11 cellular contexts compared by ENCODE assay signal in genomic region chr22:39282642-39283311, GRCh38. TPM values are rescaled to one million over a fixed set of nuclear protein-coding genes. Genes with fewer than 3 reads are reported as not detected.
DNase-seq lines count a peak whose midpoint lies in the region; ATAC-seq, FAIRE-seq and TF ChIP-seq lines count a peak whose summit lies in the region.
"Had no signal": no experiment of that assay in that cellular context is flagged by ENCODE, and none has a peak within 500 bp of the region (broad histone marks: within the 10 kb centered on the region; RNA-seq: fewer than 3 reads in every experiment).

No MANE protein-coding gene starts in this region.

- H3K27me3 ChIP-seq in body of pancreas (no peaks in the 10 kb centered on the region), keratinocyte (ENCODE audit: control insufficient read depth, extremely low read depth, insufficient read depth, low read length) (no peaks in the 10 kb centered on the region), skeletal muscle satellite cell (ENCODE audit: control insufficient read depth, insufficient read depth, low read length) (no peaks in the 10 kb centered on the region)

- no peaks in the 10 kb centered on the region for H3K9me1 ChIP-seq in keratinocyte (ENCODE audit: control insufficient read depth, extremely low read depth, insufficient read depth, low read length)

- 78 to 91% methylated on average over 6 to 9 of the region's 9 CpGs for WGBS in body of pancreas, 2 donors

- intact Hi-C loops in body of pancreas (cut with DNase I): no loop called here

- peaks cover 4% of the 10 kb centered on the region; the same call in 1 of the 2 replicates for H3K36me3 Mint-ChIP-seq in HFFc6 (ENCODE audit: low read depth)

- no peak for FAIRE-seq in keratinocyte (lab: Jason Lieb, UNC)

- H3K9ac ChIP-seq in keratinocyte (ENCODE audit: control insufficient read depth, extremely low read depth, insufficient read depth, low read length): peak overlapping the region; percentile 18
- peak overlapping the region; percentile 71 for H3K9ac ChIP-seq in skeletal muscle satellite cell (ENCODE audit: low read depth, low read length)

- H3K4me1 ChIP-seq in body of pancreas: peaks cover 4% of the 10 kb centered on the region
- peaks cover 26% of the 10 kb centered on the region for H3K4me1 ChIP-seq in keratinocyte (ENCODE audit: control insufficient read depth, extremely low read depth, insufficient read depth, low read length)
- peaks cover 36% of the 10 kb centered on the region for H3K4me1 ChIP-seq in skeletal muscle satellite cell (ENCODE audit: control insufficient read depth, insufficient read depth, low read length)

- peak overlapping the region; percentile 69 for H3K27ac Mint-ChIP-seq in HFFc6
- H3K27ac Mint-ChIP-seq: activated naive CD4-positive, alpha-beta T cell treated with anti-CD3 and anti-CD28 coated beads, Interleukin-2, amount 50 U/mL, for 24 hours had no signal

- H4K20me1 ChIP-seq in keratinocyte (ENCODE audit: control insufficient read depth, extremely low read depth, insufficient read depth, low read length): no peaks in the 10 kb centered on the region

- no peak overlapping the region for H3K4me3 ChIP-seq in body of pancreas
- H3K4me3 ChIP-seq in keratinocyte (ENCODE audit: control insufficient read depth in 2 of 3, extremely low read depth in 1 of 3, insufficient read depth in 2 of 3, low read depth in 1 of 3, low read length in 3 of 3): no peak overlapping the region
- H3K4me3 ChIP-seq in skeletal muscle satellite cell (ENCODE audit: low read length): no peak overlapping the region

- H3K27me3 Mint-ChIP-seq in HFFc6 (ENCODE audit: insufficient read depth): no peaks in the 10 kb centered on the region; the same call in 1 of the 2 replicates
- H3K27me3 Mint-ChIP-seq: activated naive CD4-positive, alpha-beta T cell treated with anti-CD3 and anti-CD28 coated beads, Interleukin-2, amount 50 U/mL, for 24 hours had no signal

- H3K4me2 ChIP-seq in keratinocyte (ENCODE audit: control insufficient read depth, extremely low read depth, insufficient read depth, low read depth, low read length) (peak overlapping the region; percentile 20), skeletal muscle satellite cell (ENCODE audit: low read length) (peak overlapping the region; percentile 29)

- no peak overlapping the region for H3K4me3 Mint-ChIP-seq in HFFc6
- H3K4me3 Mint-ChIP-seq: activated naive CD4-positive, alpha-beta T cell treated with anti-CD3 and anti-CD28 coated beads, Interleukin-2, amount 50 U/mL, for 24 hours; naive B cell had no signal

- peaks cover 10% of the 10 kb centered on the region for H3K9me3 Mint-ChIP-seq in HFFc6
- H3K9me3 Mint-ChIP-seq: activated naive CD4-positive, alpha-beta T cell treated with anti-CD3 and anti-CD28 coated beads, Interleukin-2, amount 50 U/mL, for 24 hours had no signal

- peak overlapping the region in 3 of 4 donors; percentile 21 to 52 (median 43) for H3K27ac ChIP-seq in body of pancreas
- H3K27ac ChIP-seq in keratinocyte (ENCODE audit: control insufficient read depth, insufficient read depth, low read length): peak overlapping the region; percentile 47

- no peak for TF ChIP-seq POLR2A in body of pancreas (IDR thresholded peaks at IDR 0.05)

- no peaks in the 10 kb centered on the region for H3K79me2 ChIP-seq in keratinocyte (ENCODE audit: control insufficient read depth, insufficient read depth, low read length)

- dilution Hi-C loops in keratinocyte (cut with MboI; ENCODE audit: extremely low pct_ligation_motif_present, low sequenced_read_pairs): no loop called here

- H3K4me1 Mint-ChIP-seq in HFFc6 (ENCODE audit: low read depth): peaks cover 36% of the 10 kb centered on the region

- H3K36me3 ChIP-seq in body of pancreas (replicated peaks in 1 of 2; ENCODE audit: insufficient read depth in 1 of 2, low read depth in 2 of 2) (no peaks in the 10 kb centered on the region), keratinocyte (ENCODE audit: control insufficient read depth in 2 of 2, extremely low read depth in 1 of 2, insufficient read depth in 2 of 2, low read length in 2 of 2) (no peaks in the 10 kb centered on the region), skeletal muscle satellite cell (ENCODE audit: insufficient read depth, low read length) (no peaks in the 10 kb centered on the region)

- no peak for DNase-seq in HFFc6
- no peak for DNase-seq in body of pancreas
- DNase-seq in keratinocyte (ENCODE audit: low read depth, low spot score): no peak
- no peak for DNase-seq in NCI-H1694 treated with DMSO at 0.1 percent for 48 hours (lab: John Stamatoyannopoulos, UW)
- DNase-seq in stimulated activated CD4-positive, alpha-beta T cell treated with anti-CD3 and anti-CD28 coated beads, Interleukin-4, amount 100 ng/mL, for 1 hour: no peak
- DNase-seq in NCI-H345 treated with DMSO at 0.1 percent for 48 hours (lab: John Stamatoyannopoulos, UW; ENCODE audit: unreplicated experiment): no peak
- DNase-seq: naive B cell had no signal

- H2AFZ ChIP-seq in keratinocyte (ENCODE audit: control insufficient read depth, low read length): peak overlapping the region; percentile 27

- TF ChIP-seq CTCF in HFFc6 (IDR thresholded peaks at IDR 0.05): no peak
- TF ChIP-seq CTCF in body of pancreas (IDR thresholded peaks at IDR 0.05): no peak
- peak in 1 of 3 experiments; percentile 47 for TF ChIP-seq CTCF in keratinocyte (optimal IDR thresholded peaks at IDR 0.05 in 1 of 3, IDR thresholded peaks at IDR 0.05 in 1 of 3, conservative IDR thresholded peaks at IDR 0.05 in 1 of 3; ENCODE audit: extremely low read depth in 1 of 3, insufficient read depth in 2 of 3, low read length in 3 of 3)

- peak; percentile 31 for ATAC-seq in body of pancreas
- ATAC-seq in HG03439 (IDR thresholded peaks at IDR 0.05; ENCODE audit: unreplicated experiment): no peak

- H3K9me3 ChIP-seq in body of pancreas (peaks cover 0 to 6% (median 0%) of the 10 kb centered on the region in 3 donors), keratinocyte (ENCODE audit: control insufficient read depth, low read depth, low read length) (peaks cover 3% of the 10 kb centered on the region), skeletal muscle satellite cell (replicated peaks; ENCODE audit: low read length) (peaks cover 5% of the 10 kb centered on the region)

RNA-seq across cellular contexts. Expression of gene RPL3, which starts 36.6 kb away (rescaled TPM):
- 1,000 to 10,000 TPM; 1,444 to 1,605 (median 1,488) TPM for total RNA-seq in HFFc6 (2021; fragmentation: NEBNext Ultra II Directional; extraction: Animal tissue kit (Norgen Biotek cat#: 25700))
- total RNA-seq in body of pancreas: 1,000 to 10,000 TPM; 1,625 to 1,893 TPM
- 2,424 to 2,611 TPM (median 2,538 TPM) in 3 replicates for polyA plus RNA-seq in keratinocyte
- 2,618 TPM for polyA plus RNA-seq in keratinocyte (2011; ENCODE audit: low read depth)
- 2,037 and 2,979 TPM in 2 replicates for polyA plus RNA-seq in keratinocyte (2011; cell fraction: cytosol; rRNA removed)
- polyA plus RNA-seq in keratinocyte (2011; cell fraction: nucleus; rRNA removed): 1,267 and 1,276 TPM in 2 replicates
- polyA plus RNA-seq in keratinocyte (2012; ENCODE audit: low replicate concordance): 2,146 and 2,726 TPM in 2 replicates
- 1,617 to 1,755 TPM (median 1,669 TPM) in 3 replicates for polyA minus RNA-seq in keratinocyte
- polyA minus RNA-seq in keratinocyte (2011; cell fraction: cytosol; rRNA and poly(A)+ RNA removed): 2,002 TPM
- polyA minus RNA-seq in keratinocyte (2011; cell fraction: nucleus; rRNA and poly(A)+ RNA removed): 534 and 588 TPM in 2 replicates
- total RNA-seq in skeletal muscle satellite cell (2012; rRNA removed): 2,395 and 3,503 TPM in 2 replicates

RNA-seq across cellular contexts. Expression of gene PDGFB, which starts 38.0 kb away (rescaled TPM):
- not detected for total RNA-seq in HFFc6 (2021; fragmentation: NEBNext Ultra II Directional; extraction: Animal tissue kit (Norgen Biotek cat#: 25700))
- 10 to 100 TPM in 1 of 2 donors, 1 to 10 TPM in 1; 7.0 to 15.8 TPM for total RNA-seq in body of pancreas
- polyA plus RNA-seq in keratinocyte: 4.3 to 10.3 TPM (median 6.0 TPM) in 3 replicates
- 4.1 TPM for polyA plus RNA-seq in keratinocyte (2011; ENCODE audit: low read depth)
- 5.7 and 7.5 TPM in 2 replicates for polyA plus RNA-seq in keratinocyte (2011; cell fraction: cytosol; rRNA removed)
- 13.7 and 15.8 TPM in 2 replicates for polyA plus RNA-seq in keratinocyte (2011; cell fraction: nucleus; rRNA removed)
- polyA plus RNA-seq in keratinocyte (2012; ENCODE audit: low replicate concordance): 2.2 and 8.5 TPM in 2 replicates
- polyA minus RNA-seq in keratinocyte: 4.4 to 17.7 TPM (median 4.6 TPM) in 3 replicates
- 9.4 TPM for polyA minus RNA-seq in keratinocyte (2011; cell fraction: cytosol; rRNA and poly(A)+ RNA removed)
- polyA minus RNA-seq in keratinocyte (2011; cell fraction: nucleus; rRNA and poly(A)+ RNA removed): 9.4 and 9.9 TPM in 2 replicates
- total RNA-seq in skeletal muscle satellite cell (2012; rRNA removed): 0.25 and 0.87 TPM in 2 replicates
- total RNA-seq: NCI-H460 had no signal

Comparison
In these comparisons a context has a peak if more than half of its experiments do, and no peak if none do; other contexts are left out.
1. RNA of gene PDGFB, which starts 38.0 kb away (total RNA-seq): 7.0 to 15.8 TPM in body of pancreas; not detected in HFFc6; every median in the first group is over 4 times any median in the second.